In the genomic region with DNA sequence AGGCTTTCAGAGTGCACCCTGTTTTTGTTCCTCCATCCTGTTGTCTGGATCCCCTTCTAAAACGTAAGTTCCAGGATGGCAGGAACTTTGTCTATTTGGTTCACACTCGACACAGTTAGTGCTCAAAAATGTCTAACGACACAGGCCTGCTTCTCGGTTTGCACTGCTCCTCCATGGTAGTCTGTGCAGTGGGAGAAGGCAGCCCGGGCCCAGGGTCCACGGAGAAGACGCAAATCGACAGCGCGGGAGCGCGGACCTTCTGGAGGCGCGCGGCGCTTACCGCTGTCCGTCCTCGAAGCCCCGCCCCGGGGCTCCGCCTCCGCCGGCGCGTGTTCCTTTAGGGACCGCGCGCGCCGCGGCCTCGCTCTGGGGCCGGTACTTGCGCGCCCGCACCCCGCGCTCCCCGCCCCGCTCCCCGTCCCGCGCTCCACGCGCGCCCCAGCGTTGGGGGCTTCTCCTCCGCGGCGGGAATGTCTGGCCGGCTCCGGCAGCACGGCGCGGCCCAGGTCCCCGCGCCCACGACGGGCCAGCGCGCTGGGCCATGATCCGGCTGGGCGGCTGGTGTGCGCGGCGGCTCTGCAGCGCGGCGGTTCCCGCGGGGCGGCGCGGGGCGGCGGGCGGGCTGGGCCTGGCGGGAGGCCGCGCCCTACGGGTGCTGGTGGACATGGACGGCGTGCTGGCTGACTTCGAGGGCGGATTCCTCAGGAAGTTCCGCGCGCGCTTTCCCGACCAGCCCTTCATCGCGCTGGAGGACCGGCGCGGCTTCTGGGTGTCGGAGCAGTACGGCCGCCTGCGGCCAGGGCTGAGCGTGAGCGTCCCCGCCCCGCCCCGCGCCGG, we compare ENCODE assay signal across 8 cellular contexts. TPM values are rescaled to one million over a fixed set of nuclear protein-coding genes. Genes with fewer than 3 reads are reported as not detected.
DNase-seq lines count a peak whose midpoint lies in the region; ATAC-seq and TF ChIP-seq lines count a peak whose summit lies in the region.

A gene (plus strand): TSS at position 364 of the 837 bp plus-strand sequence. CDS start 178 bp downstream, at position 542.

- no peaks in the 10 kb centered on the region for H3K36me3 ChIP-seq in A673 (ENCODE audit: insufficient read depth, low read length, poor library complexity, severe bottlenecking)
- H3K36me3 ChIP-seq in endodermal cell (ENCODE audit: control insufficient read depth, insufficient read depth, low read length): no peaks in the 10 kb centered on the region

- peak; percentile 56 for ATAC-seq in GM18867 (IDR thresholded peaks at IDR 0.05; ENCODE audit: unreplicated experiment)
- ATAC-seq in HG03432 (IDR thresholded peaks at IDR 0.05; ENCODE audit: unreplicated experiment): peak; percentile 63

- H3K4me1 ChIP-seq in A673 (ENCODE audit: insufficient read depth, low read length, poor library complexity, severe bottlenecking) (no peaks in the 10 kb centered on the region), endodermal cell (ENCODE audit: control insufficient read depth, insufficient read depth, low read length) (no peaks in the 10 kb centered on the region)

- no peaks in the 10 kb centered on the region for H3K4me1 Mint-ChIP-seq in endodermal cell
- peaks cover 15% of the 10 kb centered on the region for H3K4me1 Mint-ChIP-seq in mesothelial cell of epicardium

- H3K27ac ChIP-seq in A673 (ENCODE audit: low read depth, low read length, poor library complexity, severe bottlenecking) (peak within 1 kb of the TSS; percentile 50), endodermal cell (ENCODE audit: low read depth, low read length) (no peak within 1 kb of the TSS)

- peak within 1 kb of the TSS; percentile 63 for H3K4me3 Mint-ChIP-seq in endodermal cell
- H3K4me3 Mint-ChIP-seq in mesothelial cell of epicardium: peak within 1 kb of the TSS; percentile 85

- WGBS in endodermal cell (ENCODE audit: insufficient coverage in 1 of 2, insufficient read length in 1 of 2), 2 experiments: 1 to 4% methylated on average over 18 to 107 of the region's 107 CpGs

- peaks cover 15% of the 10 kb centered on the region for H3K27me3 Mint-ChIP-seq in endodermal cell (ENCODE audit: insufficient read depth)
- H3K27me3 Mint-ChIP-seq in mesothelial cell of epicardium (ENCODE audit: low read depth): peaks cover 4% of the 10 kb centered on the region

- DNase-seq in A673 (ENCODE audit: low spot score) (peak; percentile 86), NCI-H82 treated with DMSO at 0.1 percent for 48 hours (lab: John Stamatoyannopoulos, UW; ENCODE audit: unreplicated experiment) (peak; percentile 73), endodermal cell (peak; percentile 91), mesothelial cell of epicardium (ENCODE audit: low spot score in 2 of 2, unreplicated experiment in 2 of 2) (peak; percentile 67 to 74)
- DNase-seq in activated CD8-positive, alpha-beta memory T cell treated with anti-CD3 and anti-CD28 coated beads for 4 hours (ENCODE audit: low read depth in 2 of 2): peak; percentile 21 to 27
- peak; percentile 56 for DNase-seq in stimulated activated CD8-positive, alpha-beta memory T cell treated with anti-CD3 and anti-CD28 coated beads, Interleukin-15, amount 100 ng/mL, for 24 hours (ENCODE audit: low read depth)

- H3K27ac Mint-ChIP-seq in endodermal cell: peak within 1 kb of the TSS; percentile 74
- peak within 1 kb of the TSS; percentile 91 for H3K27ac Mint-ChIP-seq in mesothelial cell of epicardium

- POLR2A ChIA-PET in A673 (lab: Charles Lee; ENCODE audit: low non-redundant PET): no interaction called here

- intact Hi-C loops in A673 (cut with micrococcal nuclease; ENCODE audit: unreplicated experiment): no loop called here

- BruUV-seq in A673 (replicated peaks; lab: Mats Ljungman, UMichigan): no TSS peak

- no peaks in the 10 kb centered on the region for H3K9me3 ChIP-seq in A673 (ENCODE audit: low read depth, low read length, poor library complexity, severe bottlenecking)
- H3K9me3 ChIP-seq in endodermal cell (ENCODE audit: control insufficient read depth, low read length): no peaks in the 10 kb centered on the region

- H3K4me3 ChIP-seq in A673 (ENCODE audit: low read depth, low read length, poor library complexity, severe bottlenecking): peak within 1 kb of the TSS; percentile 63
- peak within 1 kb of the TSS; percentile 83 for H3K4me3 ChIP-seq in endodermal cell (ENCODE audit: low read length)

- CTCF ChIA-PET in A673 (lab: Charles Lee): no interaction called here

- H3K9me3 Mint-ChIP-seq in endodermal cell (no peaks in the 10 kb centered on the region), mesothelial cell of epicardium (no peaks in the 10 kb centered on the region)

- TF ChIP-seq CTCF in A673 (conservative IDR thresholded peaks at IDR 0.05; ENCODE audit: low read depth, low read length) (no peak), endodermal cell (conservative IDR thresholded peaks at IDR 0.05) (no peak), mesothelial cell of epicardium (IDR thresholded peaks at IDR 0.05; ENCODE audit: unreplicated experiment) (no peak)

- H3K27me3 ChIP-seq in A673 (replicated peaks; ENCODE audit: insufficient read depth, low read depth, low read length, poor library complexity) (no peaks in the 10 kb centered on the region), endodermal cell (ENCODE audit: control insufficient read depth, insufficient read depth, low read length, poor library complexity, severe bottlenecking) (peaks cover 8% of the 10 kb centered on the region)

- no peak within 1 kb of the TSS for H3K9ac ChIP-seq in endodermal cell (ENCODE audit: extremely low read depth, low read length, poor library complexity, severe bottlenecking)

- H3K36me3 Mint-ChIP-seq in endodermal cell (ENCODE audit: low read depth): peaks cover 5% of the 10 kb centered on the region
- H3K36me3 Mint-ChIP-seq in mesothelial cell of epicardium: no peaks in the 10 kb centered on the region

RNA-seq across cellular contexts. Expression of the gene that starts here (rescaled TPM):
- total RNA-seq in A673 (2021) (2.6 and 4.8 TPM in 2 replicates), endodermal cell (10 to 100 TPM in 1 of 2 donors, 1 to 10 TPM in 1; 6.5 to 11.8 TPM), mesothelial cell of epicardium (4.6 to 7.2 TPM (median 7.1 TPM) in 3 replicates)
- polyA plus RNA-seq in endodermal cell (2013, experiment 1 of 2): 6.3 TPM
- 6.3 TPM for polyA plus RNA-seq in endodermal cell (2013, experiment 2 of 2)

Comparison
In these comparisons a context has a peak if more than half of its experiments do, and no peak if none do; other contexts are left out.
1. DNase-seq: peak in every context shown above with its lines; median percentile 91 in endodermal cell; 86 in A673; 73 in NCI-H82 treated with DMSO at 0.1 percent for 48 hours; 70 in mesothelial cell of epicardium; 56 in stimulated activated CD8-positive, alpha-beta memory T cell treated with anti-CD3 and anti-CD28 coated beads, Interleukin-15, amount 100 ng/mL, for 24 hours; 24 in activated CD8-positive, alpha-beta memory T cell treated with anti-CD3 and anti-CD28 coated beads for 4 hours.